ENCODE assay signal across 3 cellular contexts in genomic region chr2:132751838-132752237, GRCh38.
TF ChIP-seq lines count a peak whose summit lies in the region.

No MANE protein-coding gene starts in this region.

TF ChIP-seq in A549, 52 proteins besides CTCF, POLR2A, EP300 and RAD21:
- TF ChIP-seq RNF2 (IDR thresholded peaks at IDR 0.05; ENCODE audit: borderline replicate concordance, low read depth) (no peak), MAFK (IDR thresholded peaks at IDR 0.05; ENCODE audit: partially characterized antibody) (peak; percentile 93), PBX3 (IDR thresholded peaks at IDR 0.05) (no peak), ZC3H11A (IDR thresholded peaks at IDR 0.05) (no peak), FOSB (CRISPR knock-in tag; IDR thresholded peaks at IDR 0.05) (no peak), REST (IDR thresholded peaks at IDR 0.05) (no peak), TP53 (CRISPR knock-in tag; IDR thresholded peaks at IDR 0.05) (no peak)

TF ChIP-seq in IMR-90, 13 proteins besides CTCF, POLR2A, EP300 and RAD21:
- TF ChIP-seq ELK1 (IDR thresholded peaks at IDR 0.05; ENCODE audit: borderline replicate concordance, low read depth, low read length) (no peak), MAFK (IDR thresholded peaks at IDR 0.05; ENCODE audit: low read depth, low read length) (peak; percentile 96), MXI1 (IDR thresholded peaks at IDR 0.05; ENCODE audit: borderline replicate concordance, low read depth, low read length) (no peak)

TF ChIP-seq in H1, 55 proteins besides CTCF, POLR2A, EP300 and RAD21:
- no peak for TF ChIP-seq POU5F1 (IDR thresholded peaks at IDR 0.05; ENCODE audit: low read depth, low read length)
- peak; percentile 59; the same call in 1 of the 2 replicates for TF ChIP-seq MAFK (IDR thresholded peaks at IDR 0.05; ENCODE audit: low read depth, low read length)
TF ChIP-seq in H1: peak in this region for 1.
